In the genomic region with DNA sequence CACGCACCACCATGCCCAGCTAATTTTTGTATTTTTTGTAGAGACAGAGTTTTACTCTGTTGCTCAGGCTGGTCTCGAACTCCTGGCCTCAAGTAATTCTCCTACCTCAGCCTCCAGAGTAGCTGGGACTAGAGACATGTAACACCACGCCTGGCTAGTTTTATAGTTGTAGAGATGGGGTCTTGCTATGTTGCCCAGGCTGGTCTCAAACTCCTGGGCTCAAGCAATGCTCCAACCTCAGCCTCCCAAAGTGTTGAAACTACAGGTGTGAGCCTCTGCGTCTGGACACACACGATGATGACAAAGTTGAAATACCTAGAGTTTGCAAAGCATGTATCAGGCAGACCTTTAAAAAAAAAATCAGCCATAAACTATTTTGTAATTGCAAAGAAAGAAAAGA, we compare ENCODE assay signal across 18 cellular contexts.
"Had no signal": no experiment of that assay in that cellular context is flagged by ENCODE, and none has a peak within 500 bp of the region (broad histone marks: within the 10 kb centered on the region; RNA-seq: fewer than 3 reads in every experiment).

No MANE protein-coding gene starts in this region.

- H3K27me3 ChIP-seq: heart left ventricle, sigmoid colon, stomach, transverse colon had no signal

- H3K27ac ChIP-seq: coronary artery, heart left ventricle, parathyroid adenoma, sigmoid colon, skin epidermis, stomach, thoracic aorta, transverse colon had no signal

- H3K4me1 ChIP-seq: parathyroid adenoma had no signal

- H3K27ac Mint-ChIP-seq: naive thymus-derived CD8-positive, alpha-beta T cell had no signal

- H3K79me2 ChIP-seq: parathyroid adenoma had no signal

- H3K27me3 Mint-ChIP-seq: naive thymus-derived CD8-positive, alpha-beta T cell had no signal

- H3K9me3 ChIP-seq: sigmoid colon, stomach, thoracic aorta, transverse colon had no signal

- H2AFZ ChIP-seq: parathyroid adenoma had no signal

- ATAC-seq: heart left ventricle; naive thymus-derived CD8-positive, alpha-beta T cell had no signal

- H3K4me3 Mint-ChIP-seq: naive thymus-derived CD8-positive, alpha-beta T cell had no signal

- H3K36me3 ChIP-seq: heart left ventricle, sigmoid colon, stomach, thoracic aorta, transverse colon had no signal

- H3K9ac ChIP-seq: parathyroid adenoma had no signal

- DNase-seq: effector CD4-positive, alpha-beta T cell; foreskin melanocyte; heart left ventricle; hippocampal formation; mesendoderm; naive thymus-derived CD8-positive, alpha-beta T cell; occipital lobe; sigmoid colon; stimulated activated CD4-positive, alpha-beta T cell treated with anti-CD3 and anti-CD28 coated beads, Interleukin-2, amount 100 ng/mL, for 24 hours; stimulated activated CD4-positive, alpha-beta T cell treated with anti-CD3 and anti-CD28 coated beads, Interleukin-4, amount 100 ng/mL, for 4 hours; stimulated activated naive CD4-positive, alpha-beta T cell; stomach; substantia nigra; transverse colon had no signal

- H3K4me3 ChIP-seq: coronary artery, heart left ventricle, sigmoid colon, skin epidermis, stomach, thoracic aorta, transverse colon had no signal
